14 cellular contexts compared by ENCODE assay signal in genomic region chr18:7812431-7813063, GRCh38.
DNase-seq lines count a peak whose midpoint lies in the region; TF ChIP-seq lines count a peak whose summit lies in the region.
"Had no signal": no experiment of that assay in that cellular context is flagged by ENCODE, and none has a peak within 500 bp of the region (broad histone marks: within the 10 kb centered on the region; RNA-seq: fewer than 3 reads in every experiment).

No MANE protein-coding gene starts in this region.

- H3K4me2 ChIP-seq in neural progenitor cell, result no peak overlapping the region

- no peaks in the 10 kb centered on the region for H4K20me1 ChIP-seq in neural progenitor cell (ENCODE audit: low read depth)

- H3F3A ChIP-seq in neural progenitor cell (ENCODE audit: low read depth), result no peaks in the 10 kb centered on the region

- H2AFZ ChIP-seq in neural progenitor cell (replicated peaks), result no peak overlapping the region

- intact Hi-C loops in posterior vena cava (cut with DNase I), result no loop called here

- H3K36me3 Mint-ChIP-seq in neural progenitor cell, result peaks cover 14% of the 10 kb centered on the region

- peaks cover 41% of the 10 kb centered on the region for H3K9me3 Mint-ChIP-seq in neural progenitor cell

- H3K27ac ChIP-seq in neural progenitor cell (no peak overlapping the region), Peyer's patch (no peak overlapping the region)
- H3K27ac ChIP-seq: VCaP had no signal

- peaks cover 9% of the 10 kb centered on the region for H3K9me3 ChIP-seq in neural progenitor cell (ENCODE audit: low read depth)
- peaks cover 0 to 10% (median 0%) of the 10 kb centered on the region in 4 donors for H3K9me3 ChIP-seq in Peyer's patch

- peaks cover 5% of the 10 kb centered on the region for H3K27me3 Mint-ChIP-seq in neural progenitor cell (ENCODE audit: insufficient read depth, low read depth)
- H3K27me3 Mint-ChIP-seq: CD4-positive, alpha-beta T cell had no signal

- DNase-seq in AG08396 (ENCODE audit: low spot score) (peak; percentile 60), NCI-H226 (peak; percentile 76), fibroblast of gingiva (ENCODE audit: low read depth) (peak; percentile 87), neural progenitor cell (ENCODE audit: low spot score) (no peak), DMS153 treated with DMSO at 0.1 percent for 48 hours (lab: John Stamatoyannopoulos, UW; ENCODE audit: unreplicated experiment) (no peak), Peyer's patch (no peak), DMS153 (lab: John Stamatoyannopoulos, UW) (no peak), posterior vena cava (ENCODE audit: low spot score) (no peak)
- DNase-seq: activated T-cell treated with anti-CD3 and anti-CD28 coated beads, Interleukin-2, amount 50 U/mL, for 72 hours; CD4-positive, alpha-beta T cell; effector CD4-positive, alpha-beta T cell; kidney; NCI-H1436 treated with DMSO at 0.1 percent for 48 hours had no signal

- H3K36me3 ChIP-seq in neural progenitor cell (peaks cover 3% of the 10 kb centered on the region), Peyer's patch (no peaks in the 10 kb centered on the region)

- H3K4me1 ChIP-seq in neural progenitor cell (no peaks in the 10 kb centered on the region), Peyer's patch (no peaks in the 10 kb centered on the region)

- TF ChIP-seq CTCF in neural progenitor cell (IDR thresholded peaks at IDR 0.05) (no peak), Peyer's patch (IDR thresholded peaks at IDR 0.05) (no peak)

- H3K79me2 ChIP-seq in neural progenitor cell (ENCODE audit: low read depth), result no peaks in the 10 kb centered on the region

- H3K9ac ChIP-seq in neural progenitor cell, result no peak overlapping the region

- H3K4me3 Mint-ChIP-seq in neural progenitor cell, result no peak overlapping the region
- H3K4me3 Mint-ChIP-seq: activated T-cell treated with anti-CD3 and anti-CD28 coated beads, Interleukin-2, amount 50 U/mL, for 72 hours; CD4-positive, alpha-beta T cell had no signal

- TF ChIP-seq POLR2A in Peyer's patch (IDR thresholded peaks at IDR 0.05), result no peak

- peaks cover 47% of the 10 kb centered on the region for H3K4me1 Mint-ChIP-seq in neural progenitor cell

- H3K27ac Mint-ChIP-seq in neural progenitor cell, result peak overlapping the region; percentile 57
- H3K27ac Mint-ChIP-seq: activated T-cell treated with anti-CD3 and anti-CD28 coated beads, Interleukin-2, amount 50 U/mL, for 72 hours; CD4-positive, alpha-beta T cell had no signal

- H3K4me3 ChIP-seq in neural progenitor cell (no peak overlapping the region), Peyer's patch (no peak overlapping the region)

- no peaks in the 10 kb centered on the region for H3K27me3 ChIP-seq in neural progenitor cell
- H3K27me3 ChIP-seq in Peyer's patch, result no peaks in the 10 kb centered on the region

Comparison
In these comparisons a context has a peak if more than half of its experiments do, and no peak if none do; other contexts are left out.
1. DNase-seq: peak in AG08396 (single experiment), NCI-H226 (single experiment) and fibroblast of gingiva (single experiment); none in neural progenitor cell (single experiment), DMS153 treated with DMSO at 0.1 percent for 48 hours (single experiment), Peyer's patch (0 of 3), DMS153 (single experiment) and posterior vena cava (single experiment).